Comparison of ENCODE assay signal across 1 cellular context in the genomic region with DNA sequence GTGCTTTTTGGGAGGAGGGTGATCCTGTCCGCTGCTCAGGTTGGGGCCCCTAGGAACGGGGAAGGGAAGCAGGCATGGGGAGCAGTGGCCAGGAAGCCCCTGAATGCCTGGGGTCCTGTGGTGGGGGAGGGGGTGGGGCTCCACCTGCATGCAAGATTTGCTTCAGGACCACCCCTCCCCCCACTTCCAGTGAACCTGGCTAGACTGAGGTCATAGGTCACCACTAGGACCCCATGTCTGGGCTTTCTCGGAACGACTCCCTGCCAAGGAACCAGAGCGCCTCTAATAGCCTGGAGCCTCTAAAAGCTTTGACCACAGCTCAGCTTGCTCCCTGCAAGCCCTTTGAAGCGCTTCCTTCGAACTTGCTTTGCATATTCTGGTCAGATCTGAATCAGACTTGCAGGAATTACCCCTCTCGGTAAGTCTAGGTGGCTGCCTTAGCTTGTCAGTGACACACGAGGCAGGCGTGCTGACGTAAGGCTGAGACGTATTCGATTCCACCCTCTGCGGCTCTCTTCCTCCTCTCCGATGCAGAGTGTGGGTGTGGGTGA.
A peak's percentile ranks its signal among the peaks of the same experiment; 100 is the strongest.
TF ChIP-seq lines count a peak whose summit lies in the region.

No MANE protein-coding gene starts in this region.

TF ChIP-seq in HepG2, 621 proteins besides CTCF, POLR2A, EP300 and RAD21 (continued from another document):
- TF ChIP-seq ZNF331 (CRISPR knock-in tag; IDR thresholded peaks at IDR 0.05) (no peak), MBNL3 (CRISPR knock-in tag; conservative IDR thresholded peaks at IDR 0.05) (no peak), ZNF782 (CRISPR knock-in tag; IDR thresholded peaks at IDR 0.05; ENCODE audit: borderline replicate concordance) (no peak), ATRX (CRISPR knock-in tag; IDR thresholded peaks at IDR 0.05; ENCODE audit: borderline replicate concordance) (no peak), SP140L (CRISPR knock-in tag; IDR thresholded peaks at IDR 0.05; ENCODE audit: borderline replicate concordance) (no peak), MXI1 (IDR thresholded peaks at IDR 0.05; ENCODE audit: borderline replicate concordance, low read depth, low read length) (no peak), ZNF263 (CRISPR knock-in tag; IDR thresholded peaks at IDR 0.05) (no peak)
- TF ChIP-seq, protein P1, sequence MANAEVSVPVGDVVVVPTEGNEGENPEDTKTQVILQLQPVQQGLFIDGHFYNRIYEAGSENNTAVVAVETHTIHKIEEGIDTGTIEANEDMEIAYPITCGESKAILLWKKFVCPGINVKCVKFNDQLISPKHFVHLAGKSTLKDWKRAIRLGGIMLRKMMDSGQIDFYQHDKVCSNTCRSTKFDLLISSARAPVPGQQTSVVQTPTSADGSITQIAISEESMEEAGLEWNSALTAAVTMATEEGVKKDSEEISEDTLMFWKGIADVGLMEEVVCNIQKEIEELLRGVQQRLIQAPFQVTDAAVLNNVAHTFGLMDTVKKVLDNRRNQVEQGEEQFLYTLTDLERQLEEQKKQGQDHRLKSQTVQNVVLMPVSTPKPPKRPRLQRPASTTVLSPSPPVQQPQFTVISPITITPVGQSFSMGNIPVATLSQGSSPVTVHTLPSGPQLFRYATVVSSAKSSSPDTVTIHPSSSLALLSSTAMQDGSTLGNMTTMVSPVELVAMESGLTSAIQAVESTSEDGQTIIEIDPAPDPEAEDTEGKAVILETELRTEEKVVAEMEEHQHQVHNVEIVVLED (CRISPR knock-in tag; IDR thresholded peaks at IDR 0.05; ENCODE audit: borderline replicate concordance) = no peak
- TF ChIP-seq, protein P2, sequence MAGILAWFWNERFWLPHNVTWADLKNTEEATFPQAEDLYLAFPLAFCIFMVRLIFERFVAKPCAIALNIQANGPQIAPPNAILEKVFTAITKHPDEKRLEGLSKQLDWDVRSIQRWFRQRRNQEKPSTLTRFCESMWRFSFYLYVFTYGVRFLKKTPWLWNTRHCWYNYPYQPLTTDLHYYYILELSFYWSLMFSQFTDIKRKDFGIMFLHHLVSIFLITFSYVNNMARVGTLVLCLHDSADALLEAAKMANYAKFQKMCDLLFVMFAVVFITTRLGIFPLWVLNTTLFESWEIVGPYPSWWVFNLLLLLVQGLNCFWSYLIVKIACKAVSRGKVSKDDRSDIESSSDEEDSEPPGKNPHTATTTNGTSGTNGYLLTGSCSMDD (CRISPR knock-in tag; IDR thresholded peaks at IDR 0.05) = no peak
- TF ChIP-seq, protein P3, sequence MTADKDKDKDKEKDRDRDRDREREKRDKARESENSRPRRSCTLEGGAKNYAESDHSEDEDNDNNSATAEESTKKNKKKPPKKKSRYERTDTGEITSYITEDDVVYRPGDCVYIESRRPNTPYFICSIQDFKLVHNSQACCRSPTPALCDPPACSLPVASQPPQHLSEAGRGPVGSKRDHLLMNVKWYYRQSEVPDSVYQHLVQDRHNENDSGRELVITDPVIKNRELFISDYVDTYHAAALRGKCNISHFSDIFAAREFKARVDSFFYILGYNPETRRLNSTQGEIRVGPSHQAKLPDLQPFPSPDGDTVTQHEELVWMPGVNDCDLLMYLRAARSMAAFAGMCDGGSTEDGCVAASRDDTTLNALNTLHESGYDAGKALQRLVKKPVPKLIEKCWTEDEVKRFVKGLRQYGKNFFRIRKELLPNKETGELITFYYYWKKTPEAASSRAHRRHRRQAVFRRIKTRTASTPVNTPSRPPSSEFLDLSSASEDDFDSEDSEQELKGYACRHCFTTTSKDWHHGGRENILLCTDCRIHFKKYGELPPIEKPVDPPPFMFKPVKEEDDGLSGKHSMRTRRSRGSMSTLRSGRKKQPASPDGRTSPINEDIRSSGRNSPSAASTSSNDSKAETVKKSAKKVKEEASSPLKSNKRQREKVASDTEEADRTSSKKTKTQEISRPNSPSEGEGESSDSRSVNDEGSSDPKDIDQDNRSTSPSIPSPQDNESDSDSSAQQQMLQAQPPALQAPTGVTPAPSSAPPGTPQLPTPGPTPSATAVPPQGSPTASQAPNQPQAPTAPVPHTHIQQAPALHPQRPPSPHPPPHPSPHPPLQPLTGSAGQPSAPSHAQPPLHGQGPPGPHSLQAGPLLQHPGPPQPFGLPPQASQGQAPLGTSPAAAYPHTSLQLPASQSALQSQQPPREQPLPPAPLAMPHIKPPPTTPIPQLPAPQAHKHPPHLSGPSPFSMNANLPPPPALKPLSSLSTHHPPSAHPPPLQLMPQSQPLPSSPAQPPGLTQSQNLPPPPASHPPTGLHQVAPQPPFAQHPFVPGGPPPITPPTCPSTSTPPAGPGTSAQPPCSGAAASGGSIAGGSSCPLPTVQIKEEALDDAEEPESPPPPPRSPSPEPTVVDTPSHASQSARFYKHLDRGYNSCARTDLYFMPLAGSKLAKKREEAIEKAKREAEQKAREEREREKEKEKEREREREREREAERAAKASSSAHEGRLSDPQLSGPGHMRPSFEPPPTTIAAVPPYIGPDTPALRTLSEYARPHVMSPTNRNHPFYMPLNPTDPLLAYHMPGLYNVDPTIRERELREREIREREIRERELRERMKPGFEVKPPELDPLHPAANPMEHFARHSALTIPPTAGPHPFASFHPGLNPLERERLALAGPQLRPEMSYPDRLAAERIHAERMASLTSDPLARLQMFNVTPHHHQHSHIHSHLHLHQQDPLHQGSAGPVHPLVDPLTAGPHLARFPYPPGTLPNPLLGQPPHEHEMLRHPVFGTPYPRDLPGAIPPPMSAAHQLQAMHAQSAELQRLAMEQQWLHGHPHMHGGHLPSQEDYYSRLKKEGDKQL (CRISPR knock-in tag; IDR thresholded peaks at IDR 0.05; ENCODE audit: low read depth) = no peak
- TF ChIP-seq, protein P4, sequence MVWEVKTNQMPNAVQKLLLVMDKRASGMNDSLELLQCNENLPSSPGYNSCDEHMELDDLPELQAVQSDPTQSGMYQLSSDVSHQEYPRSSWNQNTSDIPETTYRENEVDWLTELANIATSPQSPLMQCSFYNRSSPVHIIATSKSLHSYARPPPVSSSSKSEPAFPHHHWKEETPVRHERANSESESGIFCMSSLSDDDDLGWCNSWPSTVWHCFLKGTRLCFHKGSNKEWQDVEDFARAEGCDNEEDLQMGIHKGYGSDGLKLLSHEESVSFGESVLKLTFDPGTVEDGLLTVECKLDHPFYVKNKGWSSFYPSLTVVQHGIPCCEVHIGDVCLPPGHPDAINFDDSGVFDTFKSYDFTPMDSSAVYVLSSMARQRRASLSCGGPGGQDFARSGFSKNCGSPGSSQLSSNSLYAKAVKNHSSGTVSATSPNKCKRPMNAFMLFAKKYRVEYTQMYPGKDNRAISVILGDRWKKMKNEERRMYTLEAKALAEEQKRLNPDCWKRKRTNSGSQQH (CRISPR knock-in tag; IDR thresholded peaks at IDR 0.05; ENCODE audit: low read depth) = 0 out of 2 replicates have a peak, but pooled peaks have one; percentile 1
- TF ChIP-seq, protein P5, sequence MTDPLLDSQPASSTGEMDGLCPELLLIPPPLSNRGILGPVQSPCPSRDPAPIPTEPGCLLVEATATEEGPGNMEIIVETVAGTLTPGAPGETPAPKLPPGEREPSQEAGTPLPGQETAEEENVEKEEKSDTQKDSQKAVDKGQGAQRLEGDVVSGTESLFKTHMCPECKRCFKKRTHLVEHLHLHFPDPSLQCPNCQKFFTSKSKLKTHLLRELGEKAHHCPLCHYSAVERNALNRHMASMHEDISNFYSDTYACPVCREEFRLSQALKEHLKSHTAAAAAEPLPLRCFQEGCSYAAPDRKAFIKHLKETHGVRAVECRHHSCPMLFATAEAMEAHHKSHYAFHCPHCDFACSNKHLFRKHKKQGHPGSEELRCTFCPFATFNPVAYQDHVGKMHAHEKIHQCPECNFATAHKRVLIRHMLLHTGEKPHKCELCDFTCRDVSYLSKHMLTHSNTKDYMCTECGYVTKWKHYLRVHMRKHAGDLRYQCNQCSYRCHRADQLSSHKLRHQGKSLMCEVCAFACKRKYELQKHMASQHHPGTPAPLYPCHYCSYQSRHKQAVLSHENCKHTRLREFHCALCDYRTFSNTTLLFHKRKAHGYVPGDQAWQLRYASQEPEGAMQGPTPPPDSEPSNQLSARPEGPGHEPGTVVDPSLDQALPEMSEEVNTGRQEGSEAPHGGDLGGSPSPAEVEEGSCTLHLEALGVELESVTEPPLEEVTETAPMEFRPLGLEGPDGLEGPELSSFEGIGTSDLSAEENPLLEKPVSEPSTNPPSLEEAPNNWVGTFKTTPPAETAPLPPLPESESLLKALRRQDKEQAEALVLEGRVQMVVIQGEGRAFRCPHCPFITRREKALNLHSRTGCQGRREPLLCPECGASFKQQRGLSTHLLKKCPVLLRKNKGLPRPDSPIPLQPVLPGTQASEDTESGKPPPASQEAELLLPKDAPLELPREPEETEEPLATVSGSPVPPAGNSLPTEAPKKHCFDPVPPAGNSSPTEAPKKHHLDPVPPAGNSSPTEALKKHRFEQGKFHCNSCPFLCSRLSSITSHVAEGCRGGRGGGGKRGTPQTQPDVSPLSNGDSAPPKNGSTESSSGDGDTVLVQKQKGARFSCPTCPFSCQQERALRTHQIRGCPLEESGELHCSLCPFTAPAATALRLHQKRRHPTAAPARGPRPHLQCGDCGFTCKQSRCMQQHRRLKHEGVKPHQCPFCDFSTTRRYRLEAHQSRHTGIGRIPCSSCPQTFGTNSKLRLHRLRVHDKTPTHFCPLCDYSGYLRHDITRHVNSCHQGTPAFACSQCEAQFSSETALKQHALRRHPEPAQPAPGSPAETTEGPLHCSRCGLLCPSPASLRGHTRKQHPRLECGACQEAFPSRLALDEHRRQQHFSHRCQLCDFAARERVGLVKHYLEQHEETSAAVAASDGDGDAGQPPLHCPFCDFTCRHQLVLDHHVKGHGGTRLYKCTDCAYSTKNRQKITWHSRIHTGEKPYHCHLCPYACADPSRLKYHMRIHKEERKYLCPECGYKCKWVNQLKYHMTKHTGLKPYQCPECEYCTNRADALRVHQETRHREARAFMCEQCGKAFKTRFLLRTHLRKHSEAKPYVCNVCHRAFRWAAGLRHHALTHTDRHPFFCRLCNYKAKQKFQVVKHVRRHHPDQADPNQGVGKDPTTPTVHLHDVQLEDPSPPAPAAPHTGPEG (CRISPR knock-in tag; IDR thresholded peaks at IDR 0.05) = no peak
- TF ChIP-seq, protein P6, sequence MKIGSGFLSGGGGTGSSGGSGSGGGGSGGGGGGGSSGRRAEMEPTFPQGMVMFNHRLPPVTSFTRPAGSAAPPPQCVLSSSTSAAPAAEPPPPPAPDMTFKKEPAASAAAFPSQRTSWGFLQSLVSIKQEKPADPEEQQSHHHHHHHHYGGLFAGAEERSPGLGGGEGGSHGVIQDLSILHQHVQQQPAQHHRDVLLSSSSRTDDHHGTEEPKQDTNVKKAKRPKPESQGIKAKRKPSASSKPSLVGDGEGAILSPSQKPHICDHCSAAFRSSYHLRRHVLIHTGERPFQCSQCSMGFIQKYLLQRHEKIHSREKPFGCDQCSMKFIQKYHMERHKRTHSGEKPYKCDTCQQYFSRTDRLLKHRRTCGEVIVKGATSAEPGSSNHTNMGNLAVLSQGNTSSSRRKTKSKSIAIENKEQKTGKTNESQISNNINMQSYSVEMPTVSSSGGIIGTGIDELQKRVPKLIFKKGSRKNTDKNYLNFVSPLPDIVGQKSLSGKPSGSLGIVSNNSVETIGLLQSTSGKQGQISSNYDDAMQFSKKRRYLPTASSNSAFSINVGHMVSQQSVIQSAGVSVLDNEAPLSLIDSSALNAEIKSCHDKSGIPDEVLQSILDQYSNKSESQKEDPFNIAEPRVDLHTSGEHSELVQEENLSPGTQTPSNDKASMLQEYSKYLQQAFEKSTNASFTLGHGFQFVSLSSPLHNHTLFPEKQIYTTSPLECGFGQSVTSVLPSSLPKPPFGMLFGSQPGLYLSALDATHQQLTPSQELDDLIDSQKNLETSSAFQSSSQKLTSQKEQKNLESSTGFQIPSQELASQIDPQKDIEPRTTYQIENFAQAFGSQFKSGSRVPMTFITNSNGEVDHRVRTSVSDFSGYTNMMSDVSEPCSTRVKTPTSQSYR (CRISPR knock-in tag; IDR thresholded peaks at IDR 0.05; ENCODE audit: borderline replicate concordance) = 0 out of 2 replicates have a peak, but pooled peaks have one; percentile 68
